ENCODE assay signal across 7 cellular contexts in genomic region chr2:163736433-163737168, GRCh38. TPM values are rescaled to one million over a fixed set of nuclear protein-coding genes. Genes with fewer than 3 reads are reported as not detected.
DNase-seq lines count a peak whose midpoint lies in the region; ATAC-seq and TF ChIP-seq lines count a peak whose summit lies in the region.

No MANE protein-coding gene starts in this region.

- H3K4me3 ChIP-seq in WI38 (ENCODE audit: low read depth, low read length) (peak overlapping the region; percentile 72), heart right ventricle (peak overlapping the region; percentile 46 to 74 (median 72))

- WGBS in heart right ventricle, 2 donors = 1% methylated on average over 50 to 52 of the region's 53 CpGs

- H3K36me3 ChIP-seq in heart right ventricle = no peaks in the 10 kb centered on the region

- intact Hi-C loops in heart right ventricle (cut with DNase I) (loop anchor here in 6 of 10 donors (5.0 to 10.0 kb wide), 11 partner anchors 66 to 392 kb away; no protein-coding TSS in a partner anchor), posterior vena cava (cut with DNase I) (loop anchor here in 1 of 2 donors (5.0 kb wide), 1 partner anchor 389 kb away; no protein-coding TSS in a partner anchor)

- DNase-seq in HuH-7 (ENCODE audit: low spot score) (peak; percentile 82), heart right ventricle (peak; percentile 34 to 61), posterior vena cava (ENCODE audit: low spot score) (peak; percentile 84)
- DNase-seq in stimulated activated CD4-positive, alpha-beta T cell treated with anti-CD3 and anti-CD28 coated beads, Interleukin-15, amount 100 ng/mL, for 24 hours = no peak
- no peak for DNase-seq in activated CD8-positive, alpha-beta memory T cell treated with anti-CD3 and anti-CD28 coated beads, Interleukin-2, amount 50 U/mL, for 4 hours

- H3K9me3 ChIP-seq in heart right ventricle = no peaks in the 10 kb centered on the region

- ATAC-seq in heart right ventricle (peak; percentile 31 to 89 (median 60)), HG02571 (IDR thresholded peaks at IDR 0.05; ENCODE audit: unreplicated experiment) (no peak)

- TF ChIP-seq CTCF in WI38 (IDR thresholded peaks at IDR 0.05; ENCODE audit: low read depth, low read length) = peak; percentile 12; the same call in 1 of the 2 replicates
- peak in 7 of 9 donors; percentile 14 to 42 (median 22) for TF ChIP-seq CTCF in heart right ventricle (IDR thresholded peaks at IDR 0.05)

- H3K27ac ChIP-seq in heart right ventricle = peak overlapping the region; percentile 81 to 96 (median 94)

- peaks cover 0 to 4% (median 0%) of the 10 kb centered on the region in 9 donors for H3K4me1 ChIP-seq in heart right ventricle

- H3K27me3 ChIP-seq in heart right ventricle = peaks cover 0 to 30% (median 0%) of the 10 kb centered on the region in 7 donors

RNA-seq across cellular contexts. Expression of gene FIGN, which starts 0.8 kb away (rescaled TPM):
- total RNA-seq in heart right ventricle (10 to 100 TPM in 9 of 10 donors, 1 to 10 TPM in 1; 10.0 to 17.0 (median 12.2) TPM), posterior vena cava (10 to 100 TPM; 14.4 to 23.6 TPM)
- 1 to 10 TPM; 2.1 to 7.2 TPM for polyA plus RNA-seq in heart right ventricle

Comparison
In these comparisons a context has a peak if more than half of its experiments do, and no peak if none do; other contexts are left out.
1. DNase-seq: peak in HuH-7 (single experiment), heart right ventricle (2 of 2) and posterior vena cava (single experiment); none in stimulated activated CD4-positive, alpha-beta T cell treated with anti-CD3 and anti-CD28 coated beads, Interleukin-15, amount 100 ng/mL, for 24 hours (single experiment) and activated CD8-positive, alpha-beta memory T cell treated with anti-CD3 and anti-CD28 coated beads, Interleukin-2, amount 50 U/mL, for 4 hours (single experiment).